ENCODE assay signal across 8 cellular contexts in genomic region chr7:76292206-76292573, GRCh38. TPM values are rescaled to one million over a fixed set of nuclear protein-coding genes. Genes with fewer than 3 reads are reported as not detected.
DNase-seq lines count a peak whose midpoint lies in the region; ATAC-seq and TF ChIP-seq lines count a peak whose summit lies in the region.

No MANE protein-coding gene starts in this region.

- no peaks in the 10 kb centered on the region for H4K20me1 ChIP-seq in smooth muscle cell (ENCODE audit: low read depth)

- no peak for TF ChIP-seq CTCF in RWPE1 (conservative IDR thresholded peaks at IDR 0.05; ENCODE audit: low read depth)
- peak; percentile 17 for TF ChIP-seq CTCF in fibroblast of the aortic adventitia (IDR thresholded peaks at IDR 0.05; ENCODE audit: insufficient read depth, low read length)
- TF ChIP-seq CTCF in smooth muscle cell (IDR thresholded peaks at IDR 0.05; ENCODE audit: borderline replicate concordance, insufficient read depth, poor library complexity, severe bottlenecking): no peak

- peak overlapping the region; percentile 51 for H3K4me3 ChIP-seq in fibroblast of the aortic adventitia (ENCODE audit: low read depth, low read length)
- H3K4me3 ChIP-seq in smooth muscle cell: no peak overlapping the region

- H3K79me2 ChIP-seq in smooth muscle cell (ENCODE audit: low read depth): no peaks in the 10 kb centered on the region

- POLR2A ChIA-PET in RWPE1 (lab: Yijun Ruan, JAX; ENCODE audit: low non-redundant PET): interaction anchor here (1.6 to 1.9 kb wide), 2 partner anchors 11 to 26 kb away, joined by 4 to 6 read pairs; partner anchors contain the start of gene HSPB1

- H3K4me1 ChIP-seq in smooth muscle cell (ENCODE audit: low read depth): no peaks in the 10 kb centered on the region

- H3K36me3 ChIP-seq in smooth muscle cell (ENCODE audit: low read depth): no peaks in the 10 kb centered on the region

- H3K9ac ChIP-seq in smooth muscle cell (ENCODE audit: low read depth): peak overlapping the region; percentile 53

- H3K27ac ChIP-seq in RWPE1: peak overlapping the region; percentile 100
- H3K27ac ChIP-seq in smooth muscle cell (ENCODE audit: low read depth): peak overlapping the region; percentile 97

- DNase-seq in RWPE1 (ENCODE audit: low spot score) (no peak), fibroblast of the aortic adventitia (ENCODE audit: low read depth) (no peak), smooth muscle cell (lab: John Stamatoyannopoulos, UW; ENCODE audit: unreplicated experiment) (no peak), NCI-H1694 treated with DMSO at 0.1 percent for 48 hours (lab: John Stamatoyannopoulos, UW) (no peak), UCSD-AML1 (lab: John Stamatoyannopoulos, UW; ENCODE audit: unreplicated experiment) (no peak)
- DNase-seq in stimulated activated CD8-positive, alpha-beta memory T cell treated with anti-CD3 and anti-CD28 coated beads, Interleukin-4, amount 100 ng/mL, for 48 hours: no peak
- no peak for DNase-seq in stimulated activated CD4-positive, alpha-beta T cell treated with anti-CD3 and anti-CD28 coated beads, Interleukin-2, amount 100 ng/mL, for 48 hours

- no peaks in the 10 kb centered on the region for H3K27me3 ChIP-seq in smooth muscle cell (ENCODE audit: low read depth)

- peak overlapping the region; percentile 32 for H2AFZ ChIP-seq in smooth muscle cell (ENCODE audit: low read depth)

- 2% methylated on average over 5 of the region's 5 CpGs for WGBS in smooth muscle cell (ENCODE audit: low lambda C conversion rate)

- ATAC-seq in GM21619 (IDR thresholded peaks at IDR 0.05; ENCODE audit: unreplicated experiment): peak; percentile 14

- H3K4me2 ChIP-seq in smooth muscle cell: peak overlapping the region; percentile 69

- CTCF ChIA-PET in RWPE1 (lab: Yijun Ruan, JAX): interaction anchor here (0.7 to 2.8 kb wide), 6 partner anchors 15 to 114 kb away, joined by 3 to 29 read pairs (median 4); no protein-coding TSS in a partner anchor

- H3K9me3 ChIP-seq in smooth muscle cell (replicated peaks; ENCODE audit: low read depth): no peaks in the 10 kb centered on the region

- peaks cover 30% of the 10 kb centered on the region for H3F3A ChIP-seq in smooth muscle cell (ENCODE audit: low read depth)

RNA-seq across cellular contexts. Expression of gene HSPB1, which starts 10.3 kb away (rescaled TPM):
- total RNA-seq in fibroblast of the aortic adventitia (ENCODE audit: low replicate concordance): 91.8 and 128 TPM in 2 replicates
- total RNA-seq in smooth muscle cell: 374 and 484 TPM in 2 replicates
- 1,842 and 2,006 TPM in 2 replicates for polyA plus RNA-seq in smooth muscle cell
